ENCODE assay signal across 17 cellular contexts in the genomic region with DNA sequence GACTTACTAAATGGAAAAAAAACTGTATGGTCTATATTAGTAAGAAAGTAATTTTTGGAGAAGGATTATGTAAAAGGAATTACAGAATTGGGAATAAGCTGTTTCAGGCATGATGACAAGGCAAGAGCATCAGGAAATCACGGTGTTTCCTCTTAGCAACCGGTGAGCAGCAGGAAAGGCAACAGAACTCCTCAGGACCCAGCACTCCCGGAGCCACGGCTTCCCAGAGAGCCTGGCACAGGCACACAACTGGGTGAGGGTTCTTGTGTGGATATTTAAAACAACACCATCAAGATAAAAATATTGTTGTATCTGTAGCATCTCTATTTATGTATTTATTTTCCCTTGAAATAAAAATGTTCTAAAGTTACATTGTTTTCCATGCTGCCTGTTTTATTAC. TPM values are rescaled to one million over a fixed set of nuclear protein-coding genes. Genes with fewer than 3 reads are reported as not detected.
DNase-seq lines count a peak whose midpoint lies in the region; ATAC-seq, FAIRE-seq and TF ChIP-seq lines count a peak whose summit lies in the region.
"Had no signal": no experiment of that assay in that cellular context is flagged by ENCODE, and none has a peak within 500 bp of the region (broad histone marks: within the 10 kb centered on the region; RNA-seq: fewer than 3 reads in every experiment).

No MANE protein-coding gene starts in this region.

- H3K9ac ChIP-seq in endothelial cell of umbilical vein (replicated peaks; ENCODE audit: extremely low read depth, insufficient read depth, low read length) = no peak overlapping the region
- H3K9ac ChIP-seq: BLaER1 had no signal

- no peak for TF ChIP-seq EP300 in stomach (IDR thresholded peaks at IDR 0.05)

- H3K4me1 ChIP-seq in endothelial cell of umbilical vein (ENCODE audit: control insufficient read depth, extremely low read depth, insufficient read depth, low read length) (peaks cover 10% of the 10 kb centered on the region), stomach (no peaks in the 10 kb centered on the region)
- H3K4me1 ChIP-seq: HAP-1 had no signal

- dilution Hi-C loops in endothelial cell of umbilical vein (cut with MboI; ENCODE audit: extremely low pct_ligation_motif_present, low sequenced_read_pairs) = no loop called here

- H2AFZ ChIP-seq in endothelial cell of umbilical vein (ENCODE audit: low read depth, low read length) = no peak overlapping the region

- no peak overlapping the region for H3K27ac Mint-ChIP-seq in activated T-cell treated with anti-CD3 and anti-CD28 coated beads, Interleukin-2, amount 50 U/mL, for 24 hours

- TF ChIP-seq CTCF in coronary artery (IDR thresholded peaks at IDR 0.05) = no peak
- no peak for TF ChIP-seq CTCF in endothelial cell of umbilical vein (IDR thresholded peaks at IDR 0.05; ENCODE audit: extremely low read depth in 1 of 2, insufficient read depth in 1 of 2, low read depth in 1 of 2, low read length in 2 of 2)
- TF ChIP-seq CTCF in stomach (IDR thresholded peaks at IDR 0.05) = no peak

- 48 to 70% (median 62%) methylated on average over 4 of the region's 4 CpGs for WGBS in stomach, 5 donors

- ATAC-seq in HG02763 (IDR thresholded peaks at IDR 0.05; ENCODE audit: unreplicated experiment) = no peak
- ATAC-seq in HG02870 (IDR thresholded peaks at IDR 0.05; ENCODE audit: unreplicated experiment) = no peak

- H3K36me3 ChIP-seq in endothelial cell of umbilical vein (ENCODE audit: control insufficient read depth in 2 of 2, extremely low read depth in 1 of 2, insufficient read depth in 2 of 2, low read length in 2 of 2) = no peaks in the 10 kb centered on the region
- no peaks in the 10 kb centered on the region for H3K36me3 ChIP-seq in stomach
- H3K36me3 ChIP-seq: BLaER1, HAP-1 had no signal

- no peaks in the 10 kb centered on the region for H3K9me3 ChIP-seq in endothelial cell of umbilical vein (replicated peaks; ENCODE audit: control insufficient read depth, insufficient read depth, low read length)
- no peaks in the 10 kb centered on the region for H3K9me3 ChIP-seq in stomach
- H3K9me3 ChIP-seq: HAP-1 had no signal

- H4K20me1 ChIP-seq in endothelial cell of umbilical vein (replicated peaks; ENCODE audit: control insufficient read depth, extremely low read depth, insufficient read depth, low read length) = no peaks in the 10 kb centered on the region
- H4K20me1 ChIP-seq: BLaER1 had no signal

- peak; percentile 2 for DNase-seq in activated T-cell treated with anti-CD3 and anti-CD28 coated beads, Interleukin-2, amount 50 U/mL, for 24 hours
- DNase-seq in activated T-cell treated with anti-CD3 and anti-CD28 coated beads for 4 hours (no peak), coronary artery (ENCODE audit: low spot score) (peak; percentile 26), endothelial cell of umbilical vein (ENCODE audit: low read depth, low spot score) (peak; percentile 24), stomach (peak; percentile 9)
- DNase-seq: 8988T; AML-193; Caco-2; CD8-positive, alpha-beta memory T cell; GDM1 had no signal

- H3K4me2 ChIP-seq in endothelial cell of umbilical vein (ENCODE audit: insufficient read depth, low read length) = no peak overlapping the region
- H3K4me2 ChIP-seq: BLaER1 had no signal

- H3K36me3 Mint-ChIP-seq in activated T-cell treated with anti-CD3 and anti-CD28 coated beads, Interleukin-2, amount 50 U/mL, for 24 hours (ENCODE audit: low read depth) = no peaks in the 10 kb centered on the region
- H3K36me3 Mint-ChIP-seq: CD8-positive, alpha-beta memory T cell had no signal

- no peak for FAIRE-seq in endothelial cell of umbilical vein (lab: Jason Lieb, UNC)
- FAIRE-seq: GM12892, H1 had no signal

- TF ChIP-seq POLR2A in endothelial cell of umbilical vein (IDR thresholded peaks at IDR 0.05; ENCODE audit: low read depth, low read length) (no peak), stomach (IDR thresholded peaks at IDR 0.05) (no peak)

- peaks cover 45% of the 10 kb centered on the region for H3K27me3 Mint-ChIP-seq in activated T-cell treated with anti-CD3 and anti-CD28 coated beads, Interleukin-2, amount 50 U/mL, for 24 hours

- no peak overlapping the region for H3K4me3 ChIP-seq in coronary artery
- H3K4me3 ChIP-seq in endothelial cell of umbilical vein (replicated peaks in 1 of 3; ENCODE audit: insufficient read depth in 1 of 3, low read depth in 1 of 3, low read length in 3 of 3) = no peak overlapping the region
- H3K4me3 ChIP-seq in stomach = no peak overlapping the region
- H3K4me3 ChIP-seq: BLaER1, HAP-1 had no signal

- POLR2A ChIA-PET in endothelial cell of umbilical vein (lab: Charles Lee) = no interaction called here

- no peak overlapping the region for H3K4me3 Mint-ChIP-seq in activated T-cell treated with anti-CD3 and anti-CD28 coated beads, Interleukin-2, amount 50 U/mL, for 24 hours
- H3K4me3 Mint-ChIP-seq: CD8-positive, alpha-beta memory T cell had no signal

- no peaks in the 10 kb centered on the region for H3K9me1 ChIP-seq in endothelial cell of umbilical vein (replicated peaks; ENCODE audit: control insufficient read depth, extremely low read depth, insufficient read depth, low read length)

- no TSS peak for BruUV-seq in endothelial cell of umbilical vein (replicated peaks; lab: Mats Ljungman, UMichigan)

- intact Hi-C loops in endothelial cell of umbilical vein (cut with micrococcal nuclease) (no loop called here), stomach (cut with DNase I; ENCODE audit: low total_unique reads) (no loop called here)

- H3K27ac ChIP-seq in coronary artery (no peak overlapping the region), endothelial cell of umbilical vein (ENCODE audit: insufficient read depth, low read depth, low read length) (no peak overlapping the region), stomach (no peak overlapping the region)
- H3K27ac ChIP-seq: BLaER1 had no signal

- CTCF ChIA-PET in endothelial cell of umbilical vein (lab: Charles Lee) = interaction anchor here (0.6 kb wide), 1 partner anchor 13 kb away, joined by 3 read pairs; no protein-coding TSS in a partner anchor

- H3K79me2 ChIP-seq in endothelial cell of umbilical vein (ENCODE audit: control insufficient read depth, insufficient read depth, low read length) = no peaks in the 10 kb centered on the region

- H3K4me1 Mint-ChIP-seq in activated T-cell treated with anti-CD3 and anti-CD28 coated beads, Interleukin-2, amount 50 U/mL, for 24 hours (ENCODE audit: low read depth) = peaks cover 6% of the 10 kb centered on the region

- peaks cover 5% of the 10 kb centered on the region for H3K9me3 Mint-ChIP-seq in activated T-cell treated with anti-CD3 and anti-CD28 coated beads, Interleukin-2, amount 50 U/mL, for 24 hours

- peaks cover 5 to 13% of the 10 kb centered on the region in 2 experiments for H3K27me3 ChIP-seq in endothelial cell of umbilical vein (ENCODE audit: control insufficient read depth in 2 of 2, insufficient read depth in 2 of 2, low read length in 2 of 2)
- H3K27me3 ChIP-seq in stomach = peaks cover 0 to 13% (median 0%) of the 10 kb centered on the region in 3 donors
- H3K27me3 ChIP-seq: BLaER1 had no signal

TF ChIP-seq in endothelial cell of umbilical vein, 7 proteins besides CTCF, POLR2A, EP300 and RAD21:
- no peak for TF ChIP-seq MYC (IDR thresholded peaks at IDR 0.05; ENCODE audit: low read depth, low read length)
- TF ChIP-seq, protein P1, sequence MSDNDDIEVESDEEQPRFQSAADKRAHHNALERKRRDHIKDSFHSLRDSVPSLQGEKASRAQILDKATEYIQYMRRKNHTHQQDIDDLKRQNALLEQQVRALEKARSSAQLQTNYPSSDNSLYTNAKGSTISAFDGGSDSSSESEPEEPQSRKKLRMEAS (IDR thresholded peaks at IDR 0.05; ENCODE audit: insufficient read depth, insufficient read length) = no peak
- TF ChIP-seq POLR2AphosphoS5 (IDR thresholded peaks at IDR 0.05; ENCODE audit: insufficient read depth, low read depth, low read length) = no peak
- no peak for TF ChIP-seq JUN (IDR thresholded peaks at IDR 0.05; ENCODE audit: borderline replicate concordance, insufficient read depth, insufficient read length, low read depth)
- no peak for TF ChIP-seq FOS (IDR thresholded peaks at IDR 0.05; ENCODE audit: borderline replicate concordance, insufficient read depth, low read length)
- no peak for TF ChIP-seq EZH2 (IDR thresholded peaks at IDR 0.05; ENCODE audit: borderline replicate concordance, low read depth, low read length, severe bottlenecking)
- TF ChIP-seq GATA2 (IDR thresholded peaks at IDR 0.05; ENCODE audit: insufficient read depth, insufficient read length, low read depth, low read length) = no peak

RNA-seq across cellular contexts. Expression of a gene that starts 34.4 kb away (rescaled TPM):
- total RNA-seq in endothelial cell of umbilical vein = not detected in 2 replicates
- not detected in 2 replicates for polyA plus RNA-seq in endothelial cell of umbilical vein
- polyA plus RNA-seq in endothelial cell of umbilical vein (2011; cell fraction: cytosol; rRNA removed) = not detected in 2 replicates
- polyA plus RNA-seq in endothelial cell of umbilical vein (2011; cell fraction: nucleus; rRNA removed) = not detected in 2 replicates
- polyA plus RNA-seq in endothelial cell of umbilical vein (2012) = 0.90 and 1.5 TPM in 2 replicates
- polyA minus RNA-seq in endothelial cell of umbilical vein = not detected in 2 replicates
- not detected for polyA minus RNA-seq in endothelial cell of umbilical vein (2011; cell fraction: cytosol; rRNA and poly(A)+ RNA removed)
- polyA minus RNA-seq in endothelial cell of umbilical vein (2011; cell fraction: nucleus; rRNA and poly(A)+ RNA removed) = not detected in 2 replicates
- 1 to 10 TPM in 1 of 5 donors, not detected in 4; 3.5 TPM for total RNA-seq in stomach
- under 1 TPM; 0.25 to 0.50 (median 0.31) TPM for polyA plus RNA-seq in stomach
- total RNA-seq: CD8-positive, alpha-beta memory T cell; HT-29 had no signal
- polyA plus RNA-seq: CD8-positive, alpha-beta memory T cell had no signal
